1 cellular context compared by ENCODE assay signal in genomic region chr2:239939736-239940483, GRCh38.
TF ChIP-seq lines count a peak whose summit lies in the region.

No MANE protein-coding gene starts in this region.

TF ChIP-seq in HepG2, 621 proteins besides CTCF, POLR2A, EP300 and RAD21:
- TF ChIP-seq ZBTB40 (IDR thresholded peaks at IDR 0.05) (no peak), ZBTB40 (CRISPR knock-in tag; IDR thresholded peaks at IDR 0.05) (peak; percentile 96), CBX2 (IDR thresholded peaks at IDR 0.05; ENCODE audit: low read depth, low read length) (no peak), CBX2 (CRISPR knock-in tag; IDR thresholded peaks at IDR 0.05; ENCODE audit: low read depth) (no peak), ZNF574 (CRISPR knock-in tag; IDR thresholded peaks at IDR 0.05) (no peak), ZSCAN5A (CRISPR knock-in tag; IDR thresholded peaks at IDR 0.05; ENCODE audit: borderline replicate concordance) (no peak), ZNF281 (CRISPR knock-in tag; IDR thresholded peaks at IDR 0.05; ENCODE audit: borderline replicate concordance) (no peak), ZNF556 (CRISPR knock-in tag; IDR thresholded peaks at IDR 0.05; ENCODE audit: borderline replicate concordance) (no peak), BCL6 (CRISPR knock-in tag; IDR thresholded peaks at IDR 0.05) (no peak), MIER2 (CRISPR knock-in tag; IDR thresholded peaks at IDR 0.05) (no peak), NFYC (CRISPR knock-in tag; IDR thresholded peaks at IDR 0.05) (no peak)
